ENCODE assay signal across 8 cellular contexts in genomic region chr2:152925540-152926448, GRCh38.
DNase-seq lines count a peak whose midpoint lies in the region; ATAC-seq and TF ChIP-seq lines count a peak whose summit lies in the region.

No MANE protein-coding gene starts in this region.

- DNase-seq in C1 segment of cervical spinal cord (lab: John Stamatoyannopoulos, UW) (peak in 9 of 14 donors; percentile 5 to 55 (median 22)), NCI-H1105 treated with DMSO at 0.1 percent for 48 hours (lab: John Stamatoyannopoulos, UW) (peak; percentile 42), T1000 (lab: John Stamatoyannopoulos, UW) (peak; percentile 34), endothelial cell (ENCODE audit: low spot score) (peak; percentile 85), neural crest cell (ENCODE audit: low read depth, low spot score) (peak; percentile 78), mesenteric fat pad (ENCODE audit: low spot score) (no peak)

- TF ChIP-seq CTCF in endothelial cell (IDR thresholded peaks at IDR 0.05; ENCODE audit: unreplicated experiment), result peak; percentile 90
- TF ChIP-seq CTCF in neural crest cell (conservative IDR thresholded peaks at IDR 0.05), result peak; percentile 86

- H3K36me3 Mint-ChIP-seq in endothelial cell (ENCODE audit: low read depth, unreplicated experiment) (no peaks in the 10 kb centered on the region), neural crest cell (ENCODE audit: low read depth) (no peaks in the 10 kb centered on the region)

- H3K4me3 Mint-ChIP-seq in endothelial cell (ENCODE audit: unreplicated experiment) (no peak overlapping the region), neural crest cell (no peak overlapping the region)

- ATAC-seq in GM18511 (IDR thresholded peaks at IDR 0.05; ENCODE audit: unreplicated experiment), result peak; percentile 91
- ATAC-seq in HG02885 (IDR thresholded peaks at IDR 0.05; ENCODE audit: poor library complexity, unreplicated experiment), result peak; percentile 91

- H3K27ac Mint-ChIP-seq in endothelial cell (ENCODE audit: unreplicated experiment), result no peak overlapping the region
- no peak overlapping the region for H3K27ac Mint-ChIP-seq in neural crest cell (ENCODE audit: unreplicated experiment)

- H3K4me1 Mint-ChIP-seq in endothelial cell (ENCODE audit: unreplicated experiment), result no peaks in the 10 kb centered on the region
- no peaks in the 10 kb centered on the region for H3K4me1 Mint-ChIP-seq in neural crest cell

- H3K27me3 Mint-ChIP-seq in endothelial cell (ENCODE audit: unreplicated experiment), result peaks cover 2% of the 10 kb centered on the region
- H3K27me3 Mint-ChIP-seq in neural crest cell (ENCODE audit: low read depth), result peaks cover 18% of the 10 kb centered on the region

- H3K9me3 Mint-ChIP-seq in endothelial cell (ENCODE audit: unreplicated experiment) (no peaks in the 10 kb centered on the region), neural crest cell (peaks cover 4% of the 10 kb centered on the region)
